21 cellular contexts compared by ENCODE assay signal in the genomic region with DNA sequence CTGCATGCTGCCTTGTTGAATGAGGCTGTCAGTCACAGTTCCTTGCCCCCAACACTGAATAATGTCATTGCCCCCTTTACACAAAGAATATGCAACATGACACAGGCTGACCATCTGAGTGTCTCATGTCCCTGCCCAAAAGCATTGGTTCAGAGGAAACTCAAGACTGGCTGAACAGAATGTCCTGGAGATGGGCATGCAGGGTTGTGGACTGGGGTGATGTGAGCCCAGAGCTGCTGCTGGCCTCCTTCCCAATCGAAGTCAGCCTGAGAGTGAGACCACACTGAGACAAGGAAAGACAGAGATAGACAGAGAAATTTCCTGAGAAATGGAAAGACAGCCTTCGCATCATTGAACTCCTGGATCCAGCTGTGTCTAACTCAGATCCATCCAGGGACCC.
"Had no signal": no experiment of that assay in that cellular context is flagged by ENCODE, and none has a peak within 500 bp of the region (broad histone marks: within the 10 kb centered on the region; RNA-seq: fewer than 3 reads in every experiment).

No MANE protein-coding gene starts in this region.

- H3K27me3 Mint-ChIP-seq: dendritic cell treated with granulocyte-macrophage colony-stimulating factor and Interleukin-4, amounts not matched to agents 40 ng/mL and 50 ng/mL, for 4 days; effector memory CD8-positive, alpha-beta T cell; memory B cell; progenitor cell of endocrine pancreas had no signal

- H3K27ac Mint-ChIP-seq: dendritic cell treated with granulocyte-macrophage colony-stimulating factor and Interleukin-4, amounts not matched to agents 40 ng/mL and 50 ng/mL, for 4 days; effector memory CD8-positive, alpha-beta T cell; memory B cell; mesothelial cell of epicardium; nephron; progenitor cell of endocrine pancreas had no signal

- H3K36me3 Mint-ChIP-seq: memory B cell, mesothelial cell of epicardium had no signal

- H3K4me1 ChIP-seq: foreskin keratinocyte, lower lobe of right lung, thyroid gland, upper lobe of left lung, uterus had no signal

- ATAC-seq: effector memory CD8-positive, alpha-beta T cell; foreskin keratinocyte; lower lobe of right lung; right cardiac atrium had no signal

- H3K9me3 Mint-ChIP-seq: mesothelial cell of epicardium, nephron had no signal

- H3K27me3 ChIP-seq: foreskin keratinocyte, pancreas, thyroid gland, upper lobe of left lung, uterus had no signal

- H3K4me3 Mint-ChIP-seq: dendritic cell treated with granulocyte-macrophage colony-stimulating factor and Interleukin-4, amounts not matched to agents 40 ng/mL and 50 ng/mL, for 4 days; effector memory CD8-positive, alpha-beta T cell; memory B cell; mesothelial cell of epicardium; nephron had no signal

- H3K4me3 ChIP-seq: lower lobe of right lung, pancreas, smooth muscle cell, thyroid gland, upper lobe of left lung, uterus had no signal

- H3K36me3 ChIP-seq: lower lobe of right lung, pancreas, thyroid gland, upper lobe of left lung, uterus had no signal

- H3K4me2 ChIP-seq: smooth muscle cell had no signal

- H3K4me1 Mint-ChIP-seq: memory B cell, mesothelial cell of epicardium, nephron had no signal

- DNase-seq: effector memory CD8-positive, alpha-beta T cell; head of caudate nucleus; hypothalamus; kidney glomerular epithelial cell; lower lobe of right lung; occipital lobe; right cardiac atrium; stimulated activated CD4-positive, alpha-beta T cell treated with anti-CD3 and anti-CD28 coated beads, Interleukin-2, amount 100 ng/mL, for 48 hours; stimulated activated naive CD4-positive, alpha-beta T cell treated with Interleukin-2 at 50 U/mL for 16 hours; thyroid gland; upper lobe of left lung; uterus had no signal

- H3K27ac ChIP-seq: epithelial cell of prostate, foreskin keratinocyte, lower lobe of right lung, thyroid gland, upper lobe of left lung, uterus had no signal

- H3K9me3 ChIP-seq: lower lobe of right lung, pancreas, thyroid gland, upper lobe of left lung, uterus had no signal
